8 cellular contexts compared by ENCODE assay signal in genomic region chr7:37921340-37921805, GRCh38. TPM values are rescaled to one million over a fixed set of nuclear protein-coding genes. Genes with fewer than 3 reads are reported as not detected.
DNase-seq lines count a peak whose midpoint lies in the region; ATAC-seq and TF ChIP-seq lines count a peak whose summit lies in the region.

No MANE protein-coding gene starts in this region.

- H3K4me3 ChIP-seq in right lobe of liver, result peak overlapping the region; percentile 81 to 85 (median 82)
- peak overlapping the region; percentile 37 to 64 (median 56) for H3K4me3 ChIP-seq in thyroid gland (replicated peaks in 1 of 3)

- no peaks in the 10 kb centered on the region for H3K27me3 ChIP-seq in right lobe of liver
- H3K27me3 ChIP-seq in thyroid gland, result no peaks in the 10 kb centered on the region

- intact Hi-C loops in right lobe of liver (cut with DNase I) (no loop called here), thyroid gland (cut with DNase I) (no loop called here)

- ATAC-seq in GM18858 (IDR thresholded peaks at IDR 0.05; ENCODE audit: unreplicated experiment), result peak; percentile 39
- peak; percentile 59 for ATAC-seq in HG03159 (IDR thresholded peaks at IDR 0.05; ENCODE audit: unreplicated experiment)
- ATAC-seq in right lobe of liver, result peak; percentile 51 to 69 (median 59)

- no peaks in the 10 kb centered on the region for H3K9me3 ChIP-seq in right lobe of liver
- no peaks in the 10 kb centered on the region for H3K9me3 ChIP-seq in thyroid gland

- WGBS in right lobe of liver (ENCODE audit: insufficient coverage, low coverage, low lambda C conversion rate, missing lambda C conversion rate), result 3% methylated on average over 14 of the region's 17 CpGs
- 5% methylated on average over 16 to 17 of the region's 17 CpGs for WGBS in thyroid gland, 2 donors

- DNase-seq in Ammon's horn (ENCODE audit: low spot score), result peak; percentile 49
- peak; percentile 80 for DNase-seq in OCI-M1 (lab: John Stamatoyannopoulos, UW)
- DNase-seq in right lobe of liver, result peak in 1 of 3 donors; percentile 54
- peak; percentile 52 to 57 for DNase-seq in thyroid gland
- DNase-seq in NCI-H2029 (lab: John Stamatoyannopoulos, UW), result no peak

- H3K36me3 ChIP-seq in right lobe of liver (no peaks in the 10 kb centered on the region), thyroid gland (no peaks in the 10 kb centered on the region)

- TF ChIP-seq POLR2A in right lobe of liver (IDR thresholded peaks at IDR 0.05), result no peak
- peak in 1 of 2 donors; percentile 59 for TF ChIP-seq POLR2A in thyroid gland (IDR thresholded peaks at IDR 0.05)

- H3K27ac ChIP-seq in cingulate gyrus (ENCODE audit: low read depth, low read length), result peak overlapping the region; percentile 58
- H3K27ac ChIP-seq in right lobe of liver, result peak overlapping the region; percentile 74 to 83 (median 79)
- H3K27ac ChIP-seq in thyroid gland, result peak overlapping the region; percentile 89 to 98 (median 96)

- TF ChIP-seq CTCF in right lobe of liver (IDR thresholded peaks at IDR 0.05), result no peak
- peak in 1 of 6 experiments; percentile 14 for TF ChIP-seq CTCF in thyroid gland (IDR thresholded peaks at IDR 0.05)

- peaks cover 0 to 12% (median 5%) of the 10 kb centered on the region in 4 donors for H3K4me1 ChIP-seq in right lobe of liver
- H3K4me1 ChIP-seq in thyroid gland, result peaks cover 22 to 30% of the 10 kb centered on the region in 2 donors

RNA-seq across cellular contexts. Expression of gene EPDR1, which starts 0.9 kb away (rescaled TPM):
- total RNA-seq in right lobe of liver (10 to 100 TPM in 3 of 6 experiments, 1 to 10 TPM in 3; 4.1 to 34.1 (median 13.2) TPM), thyroid gland (100 to 1,000 TPM in 1 of 4 donors, 10 to 100 TPM in 3; 66.9 to 105 (median 77.3) TPM)

RNA-seq across cellular contexts. Expression of gene SFRP4, which starts 4.8 kb away (rescaled TPM):
- under 1 TPM in 5 of 6 experiments, not detected in 1; 0.15 to 0.46 (median 0.37) TPM for total RNA-seq in right lobe of liver
- 10 to 100 TPM in 2 of 4 donors, 1 to 10 TPM in 2; 1.8 to 21.8 (median 9.7) TPM for total RNA-seq in thyroid gland
